8 cellular contexts compared by ENCODE assay signal in genomic region chr9:110029422-110029814, GRCh38.
DNase-seq lines count a peak whose midpoint lies in the region; ATAC-seq and TF ChIP-seq lines count a peak whose summit lies in the region.

No MANE protein-coding gene starts in this region.

- ATAC-seq in esophagus mucosa (peak; percentile 96), HG03097 (IDR thresholded peaks at IDR 0.05; ENCODE audit: low FRiP score, unreplicated experiment) (no peak), GM18867 (IDR thresholded peaks at IDR 0.05; ENCODE audit: unreplicated experiment) (no peak)

- TF ChIP-seq CTCF in nephron (IDR thresholded peaks at IDR 0.05; ENCODE audit: unreplicated experiment in 3 of 3) = no peak

- no peaks in the 10 kb centered on the region for H3K36me3 Mint-ChIP-seq in nephron (ENCODE audit: low read depth)

- no peak overlapping the region for H3K4me3 Mint-ChIP-seq in nephron

- DNase-seq in Ammon's horn (ENCODE audit: low spot score) (peak; percentile 56), NOMO-1 (lab: John Stamatoyannopoulos, UW; ENCODE audit: unreplicated experiment in 2 of 2) (peak; percentile 86 to 94), SHP77 (lab: John Stamatoyannopoulos, UW) (no peak), NCI-H748 (lab: John Stamatoyannopoulos, UW; ENCODE audit: unreplicated experiment) (no peak)

- H3K27ac Mint-ChIP-seq in nephron = peak overlapping the region in 2 of 3 experiments; percentile 56 to 73

- peaks cover 23% of the 10 kb centered on the region for H3K4me1 Mint-ChIP-seq in nephron

- H3K27me3 Mint-ChIP-seq in nephron (ENCODE audit: low read depth) = no peaks in the 10 kb centered on the region

- H3K9me3 Mint-ChIP-seq in nephron = no peaks in the 10 kb centered on the region

Comparison
In these comparisons a context has a peak if more than half of its experiments do, and no peak if none do; other contexts are left out.
1. DNase-seq: peak in Ammon's horn (single experiment) and NOMO-1 (2 of 2); none in SHP77 (0 of 2) and NCI-H748 (single experiment).